ENCODE assay signal across 15 cellular contexts in the genomic region with DNA sequence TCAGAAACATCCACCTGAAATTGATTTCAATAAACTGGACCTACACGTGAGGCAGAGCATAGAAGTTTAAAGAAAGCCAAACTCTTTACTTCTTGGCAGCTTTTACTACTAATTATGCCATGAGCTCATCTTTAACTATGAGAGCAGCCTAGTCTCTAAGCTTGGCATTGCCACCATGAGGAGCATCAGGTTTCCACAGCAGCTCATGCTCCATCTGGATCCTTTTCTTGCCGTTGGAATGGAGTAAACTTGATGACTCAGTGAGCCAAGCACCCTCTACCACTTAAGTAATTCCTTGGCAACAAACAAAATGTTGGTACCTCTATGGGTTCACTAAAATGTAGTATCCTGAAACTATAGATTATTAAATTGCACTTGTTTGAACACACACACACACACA.
DNase-seq lines count a peak whose midpoint lies in the region; ATAC-seq and TF ChIP-seq lines count a peak whose summit lies in the region.
"Had no signal": no experiment of that assay in that cellular context is flagged by ENCODE, and none has a peak within 500 bp of the region (broad histone marks: within the 10 kb centered on the region; RNA-seq: fewer than 3 reads in every experiment).

No MANE protein-coding gene starts in this region.

- no peaks in the 10 kb centered on the region for H3K36me3 ChIP-seq in mucosa of descending colon (ENCODE audit: low read depth)
- H3K36me3 ChIP-seq: adrenal gland, heart right ventricle had no signal

- no peak for ATAC-seq in HG02884 (IDR thresholded peaks at IDR 0.05; ENCODE audit: unreplicated experiment)
- no peak for ATAC-seq in mucosa of descending colon
- ATAC-seq: heart right ventricle; K562; stimulated activated naive CD8-positive, alpha-beta T cell treated with anti-CD3 and anti-CD28 coated beads, Interleukin-15, amount 100 ng/mL, for 72 hours had no signal

- intact Hi-C loops in mucosa of descending colon (cut with DNase I, micrococcal nuclease) = loop anchor here in 1 of 2 donors (10.0 kb wide), 1 partner anchor 234 kb away; no protein-coding TSS in a partner anchor

- H3K4me3 ChIP-seq in skeletal muscle cell (ENCODE audit: low read depth, low read length) (no peak overlapping the region), mucosa of descending colon (no peak overlapping the region)
- H3K4me3 ChIP-seq: adrenal gland, heart right ventricle, K562 had no signal

- H3K9me3 ChIP-seq in mucosa of descending colon = no peaks in the 10 kb centered on the region
- H3K9me3 ChIP-seq: adrenal gland, heart right ventricle had no signal

- peak; percentile 28 for DNase-seq in NCI-H1105 treated with DMSO at 0.1 percent for 48 hours (lab: John Stamatoyannopoulos, UW)
- DNase-seq in NCI-H1105 (lab: John Stamatoyannopoulos, UW) = no peak
- peak; percentile 78 for DNase-seq in NCI-H524 treated with DMSO at 0.1 percent for 48 hours (lab: John Stamatoyannopoulos, UW)
- DNase-seq in epidermal melanocyte (ENCODE audit: insufficient read length, low spot score) = peak; percentile 15
- peak; percentile 14 for DNase-seq in skeletal muscle cell (ENCODE audit: low read depth)
- DNase-seq in activated CD8-positive, alpha-beta memory T cell treated with anti-CD3 and anti-CD28 coated beads, Interleukin-2, amount 50 U/mL, for 4 hours = no peak
- no peak for DNase-seq in mucosa of descending colon
- DNase-seq: activated CD4-positive, alpha-beta memory T cell treated with anti-CD3 and anti-CD28 coated beads, Interleukin-2, amount 10 ng/mL, durations not matched to agents 7 days and 5 days; adrenal gland; DMS79; heart right ventricle; NCI-H1092 treated with DMSO at 0.1 percent for 48 hours; stimulated activated naive CD8-positive, alpha-beta T cell treated with anti-CD3 and anti-CD28 coated beads, Interleukin-15, amount 100 ng/mL, for 72 hours had no signal

- H3K4me1 ChIP-seq in mucosa of descending colon (ENCODE audit: low read depth) = no peaks in the 10 kb centered on the region
- H3K4me1 ChIP-seq: adrenal gland, heart right ventricle had no signal

- TF ChIP-seq CTCF in mucosa of descending colon (IDR thresholded peaks at IDR 0.05) = no peak

Comparison
In these comparisons a context has a peak if more than half of its experiments do, and no peak if none do; other contexts are left out.
1. DNase-seq: peak in NCI-H1105 treated with DMSO at 0.1 percent for 48 hours (single experiment), NCI-H524 treated with DMSO at 0.1 percent for 48 hours (single experiment), epidermal melanocyte (single experiment) and skeletal muscle cell (single experiment); none in NCI-H1105 (single experiment), activated CD8-positive, alpha-beta memory T cell treated with anti-CD3 and anti-CD28 coated beads, Interleukin-2, amount 50 U/mL, for 4 hours (single experiment) and mucosa of descending colon (0 of 3).